Comparison of ENCODE assay signal across 8 cellular contexts in genomic region chr1:23344111-23344986, GRCh38. TPM values are rescaled to one million over a fixed set of nuclear protein-coding genes. Genes with fewer than 3 reads are reported as not detected.
A peak's percentile ranks its signal among the peaks of the same experiment; 100 is the strongest.
DNase-seq lines count a peak whose midpoint lies in the region; ATAC-seq and TF ChIP-seq lines count a peak whose summit lies in the region.

Gene HNRNPR, minus strand, starts transcription at chr1:23344284. Its CDS starts 3,276 bp downstream, at chr1:23341008.

- peak; percentile 100 for DNase-seq in DMS53 (lab: John Stamatoyannopoulos, UW)
- DNase-seq in KBM-7, result peak; percentile 99
- DNase-seq in activated T-cell treated with anti-CD3 and anti-CD28 coated beads, Interleukin-2, amount 50 U/mL, for 24 hours, result peak; percentile 98
- DNase-seq in erythroblast (lab: John Stamatoyannopoulos, UW), result peak; percentile 99 to 100
- peak; percentile 99 for DNase-seq in stimulated activated CD8-positive, alpha-beta memory T cell treated with anti-CD3 and anti-CD28 coated beads, Interleukin-4, amount 100 ng/mL, for 48 hours

- H3K36me3 ChIP-seq in mucosa of rectum (ENCODE audit: control insufficient read depth in 2 of 2, insufficient read depth in 2 of 2, low read length in 2 of 2), result no peaks in the 10 kb centered on the region

- H3K27me3 Mint-ChIP-seq in activated T-cell treated with anti-CD3 and anti-CD28 coated beads, Interleukin-2, amount 50 U/mL, for 24 hours, result no peaks in the 10 kb centered on the region

- H3K4me3 ChIP-seq in mucosa of rectum (ENCODE audit: low read length in 2 of 2), result peak within 1 kb of the TSS; percentile 86 to 91

- peak within 1 kb of the TSS; percentile 98 for H3K27ac Mint-ChIP-seq in activated T-cell treated with anti-CD3 and anti-CD28 coated beads, Interleukin-2, amount 50 U/mL, for 24 hours

- H3K9me3 Mint-ChIP-seq in activated T-cell treated with anti-CD3 and anti-CD28 coated beads, Interleukin-2, amount 50 U/mL, for 24 hours, result no peaks in the 10 kb centered on the region

- H3K9ac ChIP-seq in mucosa of rectum (ENCODE audit: low read depth in 1 of 2, low read length in 2 of 2), result peak within 1 kb of the TSS; percentile 83 to 93

- H3K36me3 Mint-ChIP-seq in activated T-cell treated with anti-CD3 and anti-CD28 coated beads, Interleukin-2, amount 50 U/mL, for 24 hours (ENCODE audit: low read depth), result peaks cover 43% of the 10 kb centered on the region

- H3K27me3 ChIP-seq in mucosa of rectum (ENCODE audit: control insufficient read depth in 2 of 2, insufficient read depth in 2 of 2, low read length in 2 of 2), result no peaks in the 10 kb centered on the region

- in situ Hi-C loops in KBM-7 (cut with MboI; ENCODE audit: low pct_unique_long_range_greater_than_20kb, low sequenced_read_pairs), result no loop called here

- H3K27ac ChIP-seq in mucosa of rectum (ENCODE audit: low read depth in 2 of 2, low read length in 2 of 2), result peak within 1 kb of the TSS; percentile 93 to 95

- peak within 1 kb of the TSS; percentile 83 for H3K4me3 Mint-ChIP-seq in activated T-cell treated with anti-CD3 and anti-CD28 coated beads, Interleukin-2, amount 50 U/mL, for 24 hours

- peak; percentile 89 for ATAC-seq in GM21717 (IDR thresholded peaks at IDR 0.05; ENCODE audit: unreplicated experiment)

- peak; percentile 94 for TF ChIP-seq POLR2A in erythroblast (IDR thresholded peaks at IDR 0.05; ENCODE audit: low read length)

- peaks cover 20 to 29% of the 10 kb centered on the region in 2 donors for H3K4me1 ChIP-seq in mucosa of rectum (ENCODE audit: control insufficient read depth in 2 of 2, insufficient read depth in 2 of 2, low read length in 2 of 2)

- H3K4me1 Mint-ChIP-seq in activated T-cell treated with anti-CD3 and anti-CD28 coated beads, Interleukin-2, amount 50 U/mL, for 24 hours (ENCODE audit: low read depth), result peaks cover 41% of the 10 kb centered on the region

- no peaks in the 10 kb centered on the region for H3K9me3 ChIP-seq in mucosa of rectum (ENCODE audit: control insufficient read depth in 2 of 2, low read length in 2 of 2)

TF ChIP-seq in PFSK-1, 5 proteins besides CTCF, POLR2A, EP300 and RAD21:
- peak; percentile 85; the same call in 1 of the 2 replicates for TF ChIP-seq TAF1 (IDR thresholded peaks at IDR 0.05; ENCODE audit: borderline replicate concordance, insufficient read depth, low read length)
- TF ChIP-seq SIN3A (IDR thresholded peaks at IDR 0.05; ENCODE audit: borderline replicate concordance, insufficient read depth, low read length), result 0 out of 2 replicates have a peak, but pooled peaks have one; percentile 50
- TF ChIP-seq POLR2AphosphoS5 (IDR thresholded peaks at IDR 0.05; ENCODE audit: low read depth, low read length), result peak; percentile 53
- TF ChIP-seq REST (IDR thresholded peaks at IDR 0.05; ENCODE audit: insufficient read depth in 1 of 2, low read depth in 2 of 2, low read length in 2 of 2), result peak in 1 of 2 experiments; percentile 54; a peak in 1 of 4 replicates
- TF ChIP-seq FOXP2 (optimal IDR thresholded peaks at IDR 0.05; ENCODE audit: borderline replicate concordance, extremely low read depth, extremely low read length, insufficient read depth), result no peak

RNA-seq across cellular contexts. Expression of gene HNRNPR, which starts in this region (rescaled TPM):
- polyA plus RNA-seq in PFSK-1 (2012; ENCODE audit: insufficient read length, low read depth), result 89.0 TPM

Comparison
In these comparisons a context has a peak if more than half of its experiments do, and no peak if none do; other contexts are left out.
1. Peak in every context shown above with its lines: DNase-seq, ATAC-seq, H3K4me3 ChIP-seq and H3K27ac ChIP-seq.